In genomic region chr1:226806988-226807387, GRCh38 we compare ENCODE assay signal across 18 cellular contexts.
"Had no signal": no experiment of that assay in that cellular context is flagged by ENCODE, and none has a peak within 500 bp of the region (broad histone marks: within the 10 kb centered on the region; RNA-seq: fewer than 3 reads in every experiment).

No MANE protein-coding gene starts in this region.

- H3K27ac ChIP-seq: coronary artery, lower lobe of right lung, neural progenitor cell, ovary, tibial artery, uterus had no signal

- DNase-seq: activated B cell treated with CpG ODN at 0.5 μM for 24 hours; activated CD4-positive, alpha-beta T cell treated with anti-CD3 and anti-CD28 coated beads, Interleukin-2, amount 10 ng/mL, durations not matched to agents 24 days and 14 days; activated CD8-positive, alpha-beta memory T cell treated with anti-CD3 and anti-CD28 coated beads, Interleukin-2, amount 50 U/mL, for 4 hours; activated CD8-positive, alpha-beta T cell treated with anti-CD3 and anti-CD28 coated beads, Interleukin-2, amount 10 ng/mL, durations not matched to agents 7 days and 5 days; activated gamma-delta T cell; activated T-cell treated with anti-CD3 and anti-CD28 coated beads, Interleukin-2, amount 50 U/mL, for 48 hours; amniotic stem cell; central memory CD4-positive, alpha-beta T cell; effector CD4-positive, alpha-beta T cell; foreskin melanocyte; left cardiac atrium; lower lobe of right lung; ovary; stimulated activated naive B cell treated with anti-CD40 and anti-IgM and Interleukin-4, amounts not matched to agents 10 μg/mL and 1 μg/mL and 100 μg/mL, for 72 hours; tibial artery; uterus had no signal
